8 cellular contexts compared by ENCODE assay signal in genomic region chr1:109821221-109821669, GRCh38. TPM values are rescaled to one million over a fixed set of nuclear protein-coding genes. Genes with fewer than 3 reads are reported as not detected.
DNase-seq lines count a peak whose midpoint lies in the region; ATAC-seq and TF ChIP-seq lines count a peak whose summit lies in the region.

No MANE protein-coding gene starts in this region.

- H3K4me2 ChIP-seq in fibroblast of lung (ENCODE audit: extremely low read depth, insufficient read depth, low read length), result no peak overlapping the region
- peak overlapping the region; percentile 64 for H3K4me2 ChIP-seq in skeletal muscle satellite cell (ENCODE audit: low read length)

- H3K4me1 ChIP-seq in HEK293 (ENCODE audit: control insufficient read depth, insufficient read depth, low read length), result no peaks in the 10 kb centered on the region
- H3K4me1 ChIP-seq in fibroblast of lung (ENCODE audit: control insufficient read depth, extremely low read depth, insufficient read depth, low read length), result peaks cover 35% of the 10 kb centered on the region
- H3K4me1 ChIP-seq in skeletal muscle satellite cell (ENCODE audit: control insufficient read depth, insufficient read depth, low read length), result peaks cover 55% of the 10 kb centered on the region

- no peak overlapping the region for H3K27ac ChIP-seq in HEK293 (ENCODE audit: extremely low read depth, low read depth, low read length)
- peak overlapping the region; percentile 83 for H3K27ac ChIP-seq in fibroblast of lung (ENCODE audit: insufficient read depth, low read length)

- ATAC-seq in HG02798 (IDR thresholded peaks at IDR 0.05; ENCODE audit: poor library complexity, unreplicated experiment), result no peak

- H3K27me3 ChIP-seq in fibroblast of lung (ENCODE audit: control insufficient read depth, insufficient read depth, low read length) (no peaks in the 10 kb centered on the region), skeletal muscle satellite cell (ENCODE audit: control insufficient read depth, insufficient read depth, low read length) (no peaks in the 10 kb centered on the region)

- H4K20me1 ChIP-seq in fibroblast of lung (ENCODE audit: control insufficient read depth, extremely low read depth, insufficient read depth, low read length), result no peaks in the 10 kb centered on the region

- H3K4me3 ChIP-seq in HEK293 (ENCODE audit: low read depth, low read length) (no peak overlapping the region), fibroblast of lung (replicated peaks in 1 of 4; ENCODE audit: control extremely low read depth in 1 of 4, insufficient read depth in 1 of 4, low read depth in 3 of 4, low read length in 4 of 4) (no peak overlapping the region), skeletal muscle satellite cell (ENCODE audit: low read length) (peak overlapping the region; percentile 27)

- POLR2A ChIA-PET in HEK293 (lab: Yijun Ruan, JAX), result no interaction called here

- H2AFZ ChIP-seq in fibroblast of lung (ENCODE audit: low read length), result peak overlapping the region; percentile 21

- H3K9ac ChIP-seq in fibroblast of lung (ENCODE audit: insufficient read depth, low read length) (no peak overlapping the region), skeletal muscle satellite cell (ENCODE audit: low read depth, low read length) (peak overlapping the region; percentile 60)

- no peak for TF ChIP-seq CTCF in HEK293 (tag by site-specific recombination; IDR thresholded peaks at IDR 0.05)
- no peak for TF ChIP-seq CTCF in fibroblast of lung (conservative IDR thresholded peaks at IDR 0.05 in 1 of 2, IDR thresholded peaks at IDR 0.05 in 1 of 2; ENCODE audit: low read depth in 1 of 2, low read length in 2 of 2)

- no peaks in the 10 kb centered on the region for H3K79me2 ChIP-seq in fibroblast of lung (ENCODE audit: control insufficient read depth, insufficient read depth, low read length)

- no peaks in the 10 kb centered on the region for H3K9me3 ChIP-seq in HEK293 (ENCODE audit: control insufficient read depth, insufficient read depth, low read depth, low read length)
- H3K9me3 ChIP-seq in fibroblast of lung (ENCODE audit: control insufficient read depth, insufficient read depth, low read depth, low read length), result no peaks in the 10 kb centered on the region
- no peaks in the 10 kb centered on the region for H3K9me3 ChIP-seq in skeletal muscle satellite cell (replicated peaks; ENCODE audit: low read length)

- H3K36me3 ChIP-seq in HEK293 (ENCODE audit: control insufficient read depth in 2 of 2, insufficient read depth in 1 of 2, low read length in 2 of 2) (no peaks in the 10 kb centered on the region), fibroblast of lung (ENCODE audit: control insufficient read depth, insufficient read depth, low read length) (no peaks in the 10 kb centered on the region), skeletal muscle satellite cell (ENCODE audit: insufficient read depth, low read length) (no peaks in the 10 kb centered on the region)

- DNase-seq in SKM-1 treated with dmso at 0.1 percent for 144 hours (lab: John Stamatoyannopoulos, UW; ENCODE audit: unreplicated experiment) (peak; percentile 79), fibroblast of lung (ENCODE audit: low read depth in 2 of 2) (peak; percentile 94 to 96), NCI-H510A treated with DMSO at 0.1 percent for 48 hours (lab: John Stamatoyannopoulos, UW) (no peak), hippocampal formation (lab: John Stamatoyannopoulos, UW) (no peak)
- DNase-seq in activated CD4-positive, CD25-positive, alpha-beta regulatory T cell (lab: John Stamatoyannopoulos, UW), result no peak

- CTCF ChIA-PET in HEK293 (lab: Yijun Ruan, JAX), result no interaction called here

TF ChIP-seq in HEK293, 187 proteins besides CTCF, POLR2A, EP300 and RAD21:
- TF ChIP-seq ZNF184 (tag by site-specific recombination; IDR thresholded peaks at IDR 0.05) (no peak), EGR2 (tag by site-specific recombination; IDR thresholded peaks at IDR 0.05; ENCODE audit: low read depth) (peak; percentile 23; the same call in 1 of the 2 replicates), ZFHX2 (tag by site-specific recombination; conservative IDR thresholded peaks at IDR 0.05) (peak; percentile 59)

RNA-seq across cellular contexts. Expression of gene EPS8L3, which starts 57.5 kb away (rescaled TPM):
- total RNA-seq in fibroblast of lung, result not detected in 2 replicates
- not detected in 2 replicates for polyA plus RNA-seq in fibroblast of lung
- polyA plus RNA-seq in fibroblast of lung (2012), result not detected in 2 replicates
- polyA minus RNA-seq in fibroblast of lung (ENCODE audit: low replicate concordance), result not detected in 2 replicates
- not detected in 2 replicates for total RNA-seq in skeletal muscle satellite cell (2012; rRNA removed)

Comparison
In these comparisons a context has a peak if more than half of its experiments do, and no peak if none do; other contexts are left out.
1. DNase-seq: peak in SKM-1 treated with dmso at 0.1 percent for 144 hours (single experiment) and fibroblast of lung (2 of 2); none in NCI-H510A treated with DMSO at 0.1 percent for 48 hours (single experiment), hippocampal formation (0 of 2) and activated CD4-positive, CD25-positive, alpha-beta regulatory T cell (0 of 4).